ENCODE assay signal across 8 cellular contexts in the genomic region with DNA sequence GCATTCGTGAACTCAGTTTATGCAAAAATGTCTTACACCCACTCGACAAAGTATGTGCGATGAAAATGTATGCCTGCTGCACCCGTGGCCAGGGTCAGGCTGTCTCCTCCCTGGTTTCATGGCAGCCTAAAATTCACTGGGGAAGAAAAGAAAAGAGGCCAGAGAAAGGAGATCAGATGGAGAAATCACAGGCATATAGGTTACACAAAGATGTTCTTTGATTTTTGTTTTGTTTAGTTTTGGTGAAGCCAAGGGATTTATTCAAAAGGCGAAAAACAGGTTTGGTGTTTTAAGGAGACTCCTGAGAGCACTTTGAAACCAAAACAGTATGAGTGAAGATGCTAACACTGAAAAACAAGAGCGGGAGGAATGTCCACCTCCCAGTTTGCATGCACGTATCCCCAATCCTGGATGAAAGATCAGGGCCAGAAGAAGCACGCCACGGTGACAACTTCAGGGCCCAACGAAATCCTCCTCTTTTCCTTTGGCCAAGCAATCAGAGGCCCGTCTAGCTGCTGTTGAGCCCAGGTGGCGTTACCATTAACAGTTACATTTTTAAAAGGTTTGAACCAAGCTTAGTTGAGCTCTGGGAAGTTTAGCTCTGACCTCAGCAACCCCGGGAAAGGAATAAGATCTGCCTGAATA. TPM values are rescaled to one million over a fixed set of nuclear protein-coding genes. Genes with fewer than 3 reads are reported as not detected.
A peak's percentile ranks its signal among the peaks of the same experiment; 100 is the strongest.
DNase-seq lines count a peak whose midpoint lies in the region; ATAC-seq and TF ChIP-seq lines count a peak whose summit lies in the region.

No MANE protein-coding gene starts in this region.

- CTCF ChIA-PET in activated CD8-positive, alpha-beta T cell treated with anti-CD3 and anti-CD28 coated beads for 36 hours (lab: Charles Lee): interaction anchor here (1.0 to 1.2 kb wide), 2 partner anchors 29 to 76 kb away, joined by 3 read pairs; no protein-coding TSS in a partner anchor

- no peak for DNase-seq in activated naive CD4-positive, alpha-beta T cell treated with Interleukin-2 at 50 U/mL for 16 hours
- peak; percentile 14 for DNase-seq in activated CD8-positive, alpha-beta T cell treated with anti-CD3 and anti-CD28 coated beads for 36 hours
- no peak for DNase-seq in immature natural killer cell
- DNase-seq in pons (ENCODE audit: low spot score): no peak
- DNase-seq in mucosa of gallbladder (ENCODE audit: low spot score): no peak

- peak overlapping the region; percentile 97 for H3K27ac Mint-ChIP-seq in activated naive CD4-positive, alpha-beta T cell treated with anti-CD3 and anti-CD28 coated beads, Interleukin-2, amount 50 U/mL, for 24 hours
- peak overlapping the region; percentile 88 for H3K27ac Mint-ChIP-seq in activated CD8-positive, alpha-beta T cell treated with anti-CD3 and anti-CD28 coated beads for 36 hours
- H3K27ac Mint-ChIP-seq in immature natural killer cell: peak overlapping the region; percentile 93 to 99 (median 98)

- no peaks in the 10 kb centered on the region for H3K9me3 Mint-ChIP-seq in activated naive CD4-positive, alpha-beta T cell treated with anti-CD3 and anti-CD28 coated beads, Interleukin-2, amount 50 U/mL, for 24 hours
- H3K9me3 Mint-ChIP-seq in activated CD8-positive, alpha-beta T cell treated with anti-CD3 and anti-CD28 coated beads for 36 hours: peaks cover 4% of the 10 kb centered on the region
- H3K9me3 Mint-ChIP-seq in immature natural killer cell: no peaks in the 10 kb centered on the region

- H3K4me3 Mint-ChIP-seq in activated naive CD4-positive, alpha-beta T cell treated with anti-CD3 and anti-CD28 coated beads, Interleukin-2, amount 50 U/mL, for 24 hours: peak overlapping the region; percentile 97
- peak overlapping the region; percentile 93 for H3K4me3 Mint-ChIP-seq in activated CD8-positive, alpha-beta T cell treated with anti-CD3 and anti-CD28 coated beads for 36 hours
- H3K4me3 Mint-ChIP-seq in immature natural killer cell: peak overlapping the region; percentile 82 to 98 (median 94)

- no peak for ATAC-seq in activated CD8-positive, alpha-beta T cell treated with anti-CD3 and anti-CD28 coated beads for 36 hours
- ATAC-seq in HG03097 (IDR thresholded peaks at IDR 0.05; ENCODE audit: low FRiP score, unreplicated experiment): no peak

- no peaks in the 10 kb centered on the region for H3K36me3 Mint-ChIP-seq in activated naive CD4-positive, alpha-beta T cell treated with anti-CD3 and anti-CD28 coated beads, Interleukin-2, amount 50 U/mL, for 24 hours
- no peaks in the 10 kb centered on the region for H3K36me3 Mint-ChIP-seq in activated CD8-positive, alpha-beta T cell treated with anti-CD3 and anti-CD28 coated beads for 36 hours (ENCODE audit: low read depth)
- H3K36me3 Mint-ChIP-seq in immature natural killer cell: peaks cover 0 to 6% (median 0%) of the 10 kb centered on the region in 3 donors

- peaks cover 66% of the 10 kb centered on the region for H3K4me1 Mint-ChIP-seq in activated naive CD4-positive, alpha-beta T cell treated with anti-CD3 and anti-CD28 coated beads, Interleukin-2, amount 50 U/mL, for 24 hours
- H3K4me1 Mint-ChIP-seq in activated CD8-positive, alpha-beta T cell treated with anti-CD3 and anti-CD28 coated beads for 36 hours (ENCODE audit: low read depth): peaks cover 59% of the 10 kb centered on the region
- peaks cover 64 to 73% of the 10 kb centered on the region in 2 donors for H3K4me1 Mint-ChIP-seq in immature natural killer cell

- TF ChIP-seq CTCF in activated CD8-positive, alpha-beta T cell treated with anti-CD3 and anti-CD28 coated beads for 36 hours (IDR thresholded peaks at IDR 0.05): no peak

- peak overlapping the region; percentile 87 for H3K27ac ChIP-seq in temporal lobe (ENCODE audit: low read depth, low read length)

- POLR2A ChIA-PET in activated CD8-positive, alpha-beta T cell treated with anti-CD3 and anti-CD28 coated beads for 36 hours (lab: Charles Lee): no interaction called here

- H3K27me3 Mint-ChIP-seq in activated naive CD4-positive, alpha-beta T cell treated with anti-CD3 and anti-CD28 coated beads, Interleukin-2, amount 50 U/mL, for 24 hours: no peaks in the 10 kb centered on the region
- H3K27me3 Mint-ChIP-seq in activated CD8-positive, alpha-beta T cell treated with anti-CD3 and anti-CD28 coated beads for 36 hours: no peaks in the 10 kb centered on the region
- peaks cover 8 to 13% (median 12%) of the 10 kb centered on the region in 3 donors for H3K27me3 Mint-ChIP-seq in immature natural killer cell (ENCODE audit: low read depth in 3 of 3)

- intact Hi-C loops in activated CD8-positive, alpha-beta T cell treated with anti-CD3 and anti-CD28 coated beads for 36 hours (cut with micrococcal nuclease): no loop called here

RNA-seq across cellular contexts. Expression of a gene that starts 1.0 kb away (rescaled TPM):
- total RNA-seq in activated CD8-positive, alpha-beta T cell treated with anti-CD3 and anti-CD28 coated beads for 36 hours: 10 to 100 TPM in 1 of 2 experiments, 1 to 10 TPM in 1; 10.0 to 12.7 TPM
- polyA plus RNA-seq in immature natural killer cell: 10 to 100 TPM; 14.4 to 24.3 (median 20.2) TPM
- 45.5 TPM for total RNA-seq in temporal lobe
- total RNA-seq in mucosa of gallbladder: 22.3 TPM
